16 cellular contexts compared by ENCODE assay signal in genomic region chr10:78199759-78200158, GRCh38.
"Had no signal": no experiment of that assay in that cellular context is flagged by ENCODE, and none has a peak within 500 bp of the region (broad histone marks: within the 10 kb centered on the region; RNA-seq: fewer than 3 reads in every experiment).

No MANE protein-coding gene starts in this region.

- H3K9me3 Mint-ChIP-seq: activated naive CD4-positive, alpha-beta T cell treated with anti-CD3 and anti-CD28 coated beads, Interleukin-2, amount 10 ng/mL, durations not matched to agents 7 days and 5 days; activated T-helper 2 cell treated with anti-CD3 and anti-CD28 coated beads, Interferon-gamma antibody, Interleukin-2, Interleukin-4, amounts not matched to agents 10 μg/mL and 5 μg/mL and 100 μg/mL, durations not matched to agents 14 hours and 24 hours and 36 hours; central memory CD8-positive, alpha-beta T cell; naive thymus-derived CD8-positive, alpha-beta T cell; stimulated activated naive CD8-positive, alpha-beta T cell treated with anti-CD3 and anti-CD28 coated beads, Interleukin-15, Interleukin-2, amounts not matched to agents 100 ng/mL and 50 ng/mL, for 24 hours had no signal

- H3K27me3 ChIP-seq: neutrophil, upper lobe of left lung had no signal

- H3K9me3 ChIP-seq: neutrophil, upper lobe of left lung had no signal

- H3K36me3 Mint-ChIP-seq: activated naive CD4-positive, alpha-beta T cell treated with anti-CD3 and anti-CD28 coated beads, Interleukin-2, amount 10 ng/mL, durations not matched to agents 7 days and 5 days; naive thymus-derived CD8-positive, alpha-beta T cell had no signal

- H3K4me1 Mint-ChIP-seq: activated naive CD4-positive, alpha-beta T cell treated with anti-CD3 and anti-CD28 coated beads, Interleukin-2, amount 10 ng/mL, durations not matched to agents 7 days and 5 days; central memory CD8-positive, alpha-beta T cell had no signal

- ATAC-seq: naive thymus-derived CD8-positive, alpha-beta T cell had no signal

- H3K4me3 Mint-ChIP-seq: activated naive CD4-positive, alpha-beta T cell treated with anti-CD3 and anti-CD28 coated beads, Interleukin-2, amount 10 ng/mL, durations not matched to agents 7 days and 5 days; central memory CD8-positive, alpha-beta T cell; naive thymus-derived CD8-positive, alpha-beta T cell; stimulated activated naive CD8-positive, alpha-beta T cell treated with anti-CD3 and anti-CD28 coated beads, Interleukin-15, Interleukin-2, amounts not matched to agents 100 ng/mL and 50 ng/mL, for 24 hours had no signal

- DNase-seq: activated CD4-positive, alpha-beta T cell treated with anti-CD3 and anti-CD28 coated beads, Interleukin-2, amount 50 U/mL, for 1 hour; activated CD4-positive, CD25-positive, alpha-beta regulatory T cell; activated naive CD4-positive, alpha-beta T cell treated with anti-CD3 and anti-CD28 coated beads, Interleukin-2, amount 10 ng/mL, durations not matched to agents 7 days and 5 days; activated T-cell treated with anti-CD3 and anti-CD28 coated beads for 4 hours; cortex of kidney; effector CD8-positive, alpha-beta T cell; erythroblast; hypothalamus; naive thymus-derived CD8-positive, alpha-beta T cell; stimulated activated CD4-positive, alpha-beta T cell treated with anti-CD3 and anti-CD28 coated beads, Interleukin-15, amount 100 ng/mL, for 24 hours; stimulated activated CD4-positive, alpha-beta T cell treated with anti-CD3 and anti-CD28 coated beads, Interleukin-4, amount 100 ng/mL, for 24 hours had no signal

- H3K27ac Mint-ChIP-seq: activated naive CD4-positive, alpha-beta T cell treated with anti-CD3 and anti-CD28 coated beads, Interleukin-2, amount 10 ng/mL, durations not matched to agents 7 days and 5 days; activated T-helper 2 cell treated with anti-CD3 and anti-CD28 coated beads, Interferon-gamma antibody, Interleukin-2, Interleukin-4, amounts not matched to agents 10 μg/mL and 5 μg/mL and 100 μg/mL, durations not matched to agents 14 hours and 24 hours and 36 hours; naive thymus-derived CD8-positive, alpha-beta T cell; stimulated activated naive CD8-positive, alpha-beta T cell treated with anti-CD3 and anti-CD28 coated beads, Interleukin-15, Interleukin-2, amounts not matched to agents 100 ng/mL and 50 ng/mL, for 24 hours had no signal

- H3K36me3 ChIP-seq: neutrophil, upper lobe of left lung had no signal

- H3K27me3 Mint-ChIP-seq: central memory CD8-positive, alpha-beta T cell; naive thymus-derived CD8-positive, alpha-beta T cell; stimulated activated naive CD8-positive, alpha-beta T cell treated with anti-CD3 and anti-CD28 coated beads, Interleukin-15, Interleukin-2, amounts not matched to agents 100 ng/mL and 50 ng/mL, for 24 hours had no signal

- H3K4me3 ChIP-seq: upper lobe of left lung had no signal

- H3K27ac ChIP-seq: neutrophil, upper lobe of left lung had no signal
